In genomic region chr12:56078931-56079728, GRCh38 we compare ENCODE assay signal across 1 cellular context.
TF ChIP-seq lines count a peak whose summit lies in the region.

No MANE protein-coding gene starts in this region.

TF ChIP-seq in H1, 55 proteins besides CTCF, POLR2A, EP300 and RAD21:
- TF ChIP-seq ASH2L (IDR thresholded peaks at IDR 0.05; ENCODE audit: low read length) (peak; percentile 41), EGR1 (IDR thresholded peaks at IDR 0.05; ENCODE audit: borderline replicate concordance, low read depth, low read length) (no peak), KDM1A (IDR thresholded peaks at IDR 0.05; ENCODE audit: borderline replicate concordance, low read length) (0 out of 2 replicates have a peak, but pooled peaks have one; percentile 10), SIX5 (IDR thresholded peaks at IDR 0.05; ENCODE audit: low read depth, low read length) (no peak), CEBPB (IDR thresholded peaks at IDR 0.05; ENCODE audit: low read depth, low read length) (no peak), PHF8 (conservative IDR thresholded peaks at IDR 0.05; ENCODE audit: low read depth, low read length) (peak; percentile 86), POU5F1 (IDR thresholded peaks at IDR 0.05; ENCODE audit: low read depth, low read length) (no peak), KDM5A (IDR thresholded peaks at IDR 0.05; ENCODE audit: low read length) (no peak), GABPA (IDR thresholded peaks at IDR 0.05; ENCODE audit: borderline replicate concordance, insufficient read depth, low read length) (no peak), SP2 (IDR thresholded peaks at IDR 0.05; ENCODE audit: low read length) (no peak), TCF12 (IDR thresholded peaks at IDR 0.05; ENCODE audit: low read depth, low read length) (peak; percentile 76; the same call in 1 of the 2 replicates), SIN3A (conservative IDR thresholded peaks at IDR 0.05 in 1 of 2, IDR thresholded peaks at IDR 0.05 in 1 of 2; ENCODE audit: low read depth in 1 of 2, low read length in 2 of 2) (no peak), TAF1 (IDR thresholded peaks at IDR 0.05; ENCODE audit: low read depth, low read length) (peak; percentile 90), JUN (IDR thresholded peaks at IDR 0.05; ENCODE audit: low read depth, low read length) (no peak), MAX (IDR thresholded peaks at IDR 0.05) (peak; percentile 38), POLR2AphosphoS5 (IDR thresholded peaks at IDR 0.05; ENCODE audit: low read depth, low read length) (0 out of 2 replicates have a peak, but pooled peaks have one; percentile 65), RBBP5 (IDR thresholded peaks at IDR 0.05; ENCODE audit: borderline replicate concordance, low read depth, low read length) (peak; percentile 73; the same call in 1 of the 2 replicates), FOSL1 (IDR thresholded peaks at IDR 0.05; ENCODE audit: insufficient read depth, low read depth, low read length) (no peak), CREB1 (IDR thresholded peaks at IDR 0.05) (0 out of 2 replicates have a peak, but pooled peaks have one; percentile 35), KDM4A (IDR thresholded peaks at IDR 0.05; ENCODE audit: low read depth, low read length, severe bottlenecking) (peak; percentile 33), HDAC6 (IDR thresholded peaks at IDR 0.05; ENCODE audit: low read depth, low read length) (no peak), HDAC2 (IDR thresholded peaks at IDR 0.05; ENCODE audit: borderline replicate concordance in 1 of 2, low read depth in 2 of 2, low read length in 2 of 2) (0 out of 4 replicates have a peak, but pooled peaks have one; percentile 4 to 16), BACH1 (IDR thresholded peaks at IDR 0.05; ENCODE audit: low read length) (peak; percentile 60; the same call in 1 of the 2 replicates), CBX5 (IDR thresholded peaks at IDR 0.05; ENCODE audit: low read depth, low read length) (no peak), TEAD4 (IDR thresholded peaks at IDR 0.05; ENCODE audit: low read depth, low read length) (no peak), NANOG (IDR thresholded peaks at IDR 0.05; ENCODE audit: insufficient read depth, low read depth, low read length, poor library complexity, severe bottlenecking) (no peak), TAF7 (optimal IDR thresholded peaks at IDR 0.05; ENCODE audit: borderline replicate concordance, low read depth, low read length) (peak; percentile 87)
- TF ChIP-seq, protein P1, sequence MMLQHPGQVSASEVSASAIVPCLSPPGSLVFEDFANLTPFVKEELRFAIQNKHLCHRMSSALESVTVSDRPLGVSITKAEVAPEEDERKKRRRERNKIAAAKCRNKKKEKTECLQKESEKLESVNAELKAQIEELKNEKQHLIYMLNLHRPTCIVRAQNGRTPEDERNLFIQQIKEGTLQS (IDR thresholded peaks at IDR 0.05; ENCODE audit: insufficient read depth, low read depth, low read length) = no peak
